In the genomic region with DNA sequence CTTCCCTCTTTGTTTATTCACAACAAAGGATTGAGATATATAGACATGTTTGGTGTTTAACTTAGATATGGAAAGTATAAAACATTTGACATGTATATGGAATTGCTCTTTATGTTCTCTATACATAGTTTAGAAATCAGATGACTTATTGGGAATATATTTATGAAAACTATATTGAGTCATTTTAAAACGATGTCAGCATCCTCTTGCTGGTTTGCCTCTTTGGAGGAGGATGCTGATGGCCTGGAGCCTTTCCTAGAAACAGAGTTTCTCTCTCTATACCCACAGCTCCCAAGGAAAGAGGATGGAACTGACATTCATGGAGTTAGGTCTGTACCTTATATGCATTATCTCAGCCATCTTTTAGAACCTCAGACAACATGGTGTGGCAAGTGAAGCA, we compare ENCODE assay signal across 11 cellular contexts. TPM values are rescaled to one million over a fixed set of nuclear protein-coding genes. Genes with fewer than 3 reads are reported as not detected.
A peak's percentile ranks its signal among the peaks of the same experiment; 100 is the strongest.
DNase-seq lines count a peak whose midpoint lies in the region; ATAC-seq, FAIRE-seq and TF ChIP-seq lines count a peak whose summit lies in the region.
"Had no signal": no experiment of that assay in that cellular context is flagged by ENCODE, and none has a peak within 500 bp of the region (broad histone marks: within the 10 kb centered on the region; RNA-seq: fewer than 3 reads in every experiment).

No MANE protein-coding gene starts in this region.

- no peak for TF ChIP-seq RAD21 in GM12878 (IDR thresholded peaks at IDR 0.05; ENCODE audit: insufficient read depth, low read depth, low read length)

- H3K4me2 ChIP-seq in GM12878 (ENCODE audit: control insufficient read depth, insufficient read depth): peak overlapping the region; percentile 53; the same call in 1 of the 2 replicates

- DNase-seq in right cardiac atrium: no peak
- DNase-seq in left cardiac atrium: no peak
- DNase-seq in GM12878 (ENCODE audit: low read depth, low spot score): no peak
- no peak for DNase-seq in vagina (ENCODE audit: extremely low spot score in 2 of 2)
- no peak for DNase-seq in NCI-H128 (lab: John Stamatoyannopoulos, UW; ENCODE audit: unreplicated experiment)
- DNase-seq: activated CD4-positive, alpha-beta T cell treated with anti-CD3 and anti-CD28 coated beads, Interleukin-2, amount 50 U/mL, for 4 hours; Kasumi-1 had no signal

- no peak for ATAC-seq in right cardiac atrium
- ATAC-seq in left cardiac atrium: no peak
- ATAC-seq in GM12878: no peak
- no peak for ATAC-seq in HG02588 (IDR thresholded peaks at IDR 0.05; ENCODE audit: unreplicated experiment)
- no peak for ATAC-seq in GM18861 (IDR thresholded peaks at IDR 0.05; ENCODE audit: unreplicated experiment)
- ATAC-seq: activated naive CD4-positive, alpha-beta T cell treated with anti-CD3 and anti-CD28 coated beads, Interleukin-2, amount 50 U/mL, for 72 hours had no signal

- peaks cover 8 to 45% of the 10 kb centered on the region in 2 experiments for H3K36me3 ChIP-seq in GM12878 (ENCODE audit: control insufficient read depth in 2 of 2, insufficient read depth in 2 of 2, low read length in 1 of 2)
- H3K36me3 ChIP-seq in neutrophil: peaks cover 31% of the 10 kb centered on the region
- H3K36me3 ChIP-seq in vagina: peaks cover 0 to 23% of the 10 kb centered on the region in 2 donors

- no peak overlapping the region for H2AFZ ChIP-seq in GM12878 (ENCODE audit: control insufficient read depth, low read depth, low read length)

- H3K4me3 ChIP-seq in right cardiac atrium (ENCODE audit: low read length) (no peak overlapping the region), GM12878 (no peak overlapping the region), neutrophil (ENCODE audit: low read depth in 1 of 2, low read length in 1 of 2) (no peak overlapping the region), vagina (no peak overlapping the region)

- SMC1A ChIA-PET in GM12878 (lab: Charles Lee; ENCODE audit: uncharacterized antibody, unreplicated experiment): interaction anchor here (0.7 to 18.5 kb wide), 9 partner anchors 11 to 95 kb away, joined by 3 to 573 read pairs (median 13); a partner anchor contains a TSS

- RAD21 ChIA-PET in GM12878 (lab: Charles Lee; ENCODE audit: unreplicated experiment): interaction anchor here (0.8 to 14.3 kb wide), 7 partner anchors 23 to 97 kb away, joined by 3 to 387 read pairs (median 42); no protein-coding TSS in a partner anchor

- TF ChIP-seq CTCF in GM12878 (IDR thresholded peaks at IDR 0.05 in 2 of 3, conservative IDR thresholded peaks at IDR 0.05 in 1 of 3; ENCODE audit: control insufficient read depth in 2 of 3, extremely low read depth in 1 of 3, insufficient read depth in 1 of 3, low read depth in 3 of 3, low read length in 3 of 3) (no peak), neutrophil (IDR thresholded peaks at IDR 0.05) (no peak), vagina (IDR thresholded peaks at IDR 0.05) (no peak)

- no peak for TF ChIP-seq EP300 in GM12878 (IDR thresholded peaks at IDR 0.05; ENCODE audit: borderline replicate concordance in 1 of 2, control insufficient read depth in 1 of 2, low read depth in 2 of 2, low read length in 2 of 2)

- no peaks in the 10 kb centered on the region for H3K27me3 ChIP-seq in right cardiac atrium (ENCODE audit: control insufficient read depth, insufficient read depth)
- no peaks in the 10 kb centered on the region for H3K27me3 ChIP-seq in GM12878 (replicated peaks in 1 of 2; ENCODE audit: control insufficient read depth in 2 of 2, insufficient read depth in 2 of 2, low read length in 1 of 2)
- H3K27me3 ChIP-seq in neutrophil: no peaks in the 10 kb centered on the region
- no peaks in the 10 kb centered on the region for H3K27me3 ChIP-seq in vagina

- H3K9ac ChIP-seq in GM12878 (ENCODE audit: control insufficient read depth, insufficient read depth, low read length): no peak overlapping the region

- CTCF ChIA-PET in GM12878 (lab: Yijun Ruan, JAX): interaction anchor here (1.1 to 11.4 kb wide), 6 partner anchors 16 to 47 kb away, joined by 3 to 107 read pairs (median 4); no protein-coding TSS in a partner anchor

- POLR2A ChIA-PET in GM12878 (lab: Charles Lee): interaction anchor here (0.9 to 14.2 kb wide), 4 partner anchors 8 to 33 kb away, joined by 3 to 453 read pairs (median 4); no protein-coding TSS in a partner anchor

- no TSS peak for BruUV-seq in GM12878 (replicated peaks; lab: Mats Ljungman, UMichigan)

- no peaks in the 10 kb centered on the region for H4K20me1 ChIP-seq in GM12878 (ENCODE audit: control insufficient read depth, insufficient read depth)

- peak overlapping the region; percentile 68 for H3K27ac ChIP-seq in right cardiac atrium (ENCODE audit: low read length)
- H3K27ac ChIP-seq in GM12878 (ENCODE audit: control insufficient read depth, insufficient read depth): no peak overlapping the region
- peak overlapping the region; percentile 71 for H3K27ac ChIP-seq in neutrophil
- peak overlapping the region; percentile 98 for H3K27ac ChIP-seq in vagina

- no peak for FAIRE-seq in GM12878 (lab: Jason Lieb, UNC)

- WGBS in right cardiac atrium: 71% methylated on average over 1 of the region's 1 CpG
- 4% methylated on average over 1 of the region's 1 CpG for WGBS in GM12878 (ENCODE audit: insufficient coverage, insufficient replicate concordance, low lambda C conversion rate, missing lambda C conversion rate)

- no peaks in the 10 kb centered on the region for H3K9me3 ChIP-seq in right cardiac atrium (ENCODE audit: control insufficient read depth, low read length)
- no peaks in the 10 kb centered on the region for H3K9me3 ChIP-seq in GM12878 (replicated peaks; ENCODE audit: control insufficient read depth, insufficient read depth, low read length)
- no peaks in the 10 kb centered on the region for H3K9me3 ChIP-seq in neutrophil
- no peaks in the 10 kb centered on the region for H3K9me3 ChIP-seq in vagina

- intact Hi-C loops in right cardiac atrium (cut with DNase I): no loop called here
- intact Hi-C loops in left cardiac atrium (cut with DNase I): no loop called here
- intact Hi-C loops in GM12878 (cut with micrococcal nuclease; ENCODE audit: unreplicated experiment): no loop called here
- intact Hi-C loops in vagina (cut with DNase I): no loop called here

- TF ChIP-seq POLR2A in GM12878 (IDR thresholded peaks at IDR 0.05; ENCODE audit: low read depth, low read length) (no peak), vagina (IDR thresholded peaks at IDR 0.05) (no peak)

- H3K79me2 ChIP-seq in GM12878 (ENCODE audit: control insufficient read depth, insufficient read depth, low read length): peaks cover 89% of the 10 kb centered on the region

- in situ Hi-C loops in GM12878 (cut with MboI): no loop called here

- peaks cover 40% of the 10 kb centered on the region for H3K4me1 ChIP-seq in right cardiac atrium (ENCODE audit: control insufficient read depth, insufficient read depth, low read length)
- peaks cover 63% of the 10 kb centered on the region for H3K4me1 ChIP-seq in GM12878 (ENCODE audit: control insufficient read depth, insufficient read depth, low read length)
- H3K4me1 ChIP-seq in neutrophil (ENCODE audit: control insufficient read depth in 1 of 2, insufficient read depth in 1 of 2, low read depth in 1 of 2, low read length in 1 of 2): peaks cover 42 to 56% of the 10 kb centered on the region in 2 experiments
- peaks cover 91% of the 10 kb centered on the region for H3K4me1 ChIP-seq in vagina

TF ChIP-seq in GM12878, 131 proteins besides CTCF, POLR2A, EP300 and RAD21 (continues in another document):
- TF ChIP-seq, protein P1, sequence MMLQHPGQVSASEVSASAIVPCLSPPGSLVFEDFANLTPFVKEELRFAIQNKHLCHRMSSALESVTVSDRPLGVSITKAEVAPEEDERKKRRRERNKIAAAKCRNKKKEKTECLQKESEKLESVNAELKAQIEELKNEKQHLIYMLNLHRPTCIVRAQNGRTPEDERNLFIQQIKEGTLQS (IDR thresholded peaks at IDR 0.05; ENCODE audit: borderline replicate concordance, extremely low read depth, low read depth, low read length): no peak
- TF ChIP-seq CBX5 (IDR thresholded peaks at IDR 0.05; ENCODE audit: low read depth) (no peak), SMARCA5 (IDR thresholded peaks at IDR 0.05) (no peak)

RNA-seq across cellular contexts. Expression of a gene that starts 40.3 kb away (rescaled TPM):
- total RNA-seq in right cardiac atrium (10 to 100 TPM; 68.6 to 76.9 (median 73.6) TPM), left cardiac atrium (10 to 100 TPM; 62.9 to 72.6 TPM), GM12878 (2014; rRNA removed) (99.6 and 121 TPM in 2 replicates), GM12878 (2014; rRNA removed; fragmentation: Illumina TruSeq; extraction: Trizol) (115 and 120 TPM in 2 replicates), GM12878 (2021) (107 TPM in 2 replicates), vagina (88.6 TPM)
- polyA plus RNA-seq in right cardiac atrium (14.6 TPM), GM12878 (2011; rRNA removed) (63.3 and 66.4 TPM in 2 replicates), GM12878 (2014; fragmentation: Illumina TruSeq; extraction: Trizol) (91.5 and 109 TPM in 2 replicates), GM12878 (2014; fragmentation: Nextera tagmentation; extraction: Ambion mirVana) (10 to 100 TPM; 34.2 to 53.6 TPM), GM12878 (2014; rRNA removed) (45.4 and 50.3 TPM in 2 replicates), GM12878 (2016; fragmentation: Nextera tagmentation; extraction: Ambion mirVana) (10 to 100 TPM; 85.8 to 97.5 TPM)
- 322 and 349 TPM in 2 replicates for total RNA-seq in GM12878 (2013; cell fraction: nucleolus; rRNA removed)
- polyA plus RNA-seq in GM12878 (2011; ENCODE audit: low read depth): 41.0 TPM
- 39.5 and 46.7 TPM in 2 replicates for polyA plus RNA-seq in GM12878 (2011; cell fraction: cytosol; rRNA removed)
- polyA plus RNA-seq in GM12878 (2011; cell fraction: nucleus; rRNA removed): 79.0 and 87.0 TPM in 2 replicates
- 34.3 and 59.6 TPM in 2 replicates for polyA plus RNA-seq in GM12878 (2012)
- polyA minus RNA-seq in GM12878 (2011; rRNA and poly(A)+ RNA removed): 168 and 259 TPM in 2 replicates
- polyA minus RNA-seq in GM12878 (2011; cell fraction: cytosol; rRNA and poly(A)+ RNA removed): 57.7 and 59.8 TPM in 2 replicates
- 151 and 195 TPM in 2 replicates for polyA minus RNA-seq in GM12878 (2011; cell fraction: nucleus; rRNA and poly(A)+ RNA removed)
